In genomic region chr15:92901053-92901761, GRCh38 we compare ENCODE assay signal across 8 cellular contexts. TPM values are rescaled to one million over a fixed set of nuclear protein-coding genes. Genes with fewer than 3 reads are reported as not detected.
DNase-seq lines count a peak whose midpoint lies in the region; ATAC-seq and TF ChIP-seq lines count a peak whose summit lies in the region.

No MANE protein-coding gene starts in this region.

- H3K4me1 ChIP-seq in CD8-positive, alpha-beta T cell (ENCODE audit: insufficient read depth, low read length): peaks cover 58% of the 10 kb centered on the region
- peaks cover 25 to 36% of the 10 kb centered on the region in 2 donors for H3K4me1 ChIP-seq in mucosa of rectum (ENCODE audit: control insufficient read depth in 2 of 2, insufficient read depth in 2 of 2, low read length in 2 of 2)

- no peak for ATAC-seq in CD8-positive, alpha-beta T cell
- ATAC-seq in HG03469 (IDR thresholded peaks at IDR 0.05; ENCODE audit: unreplicated experiment) (no peak), GM18907 (IDR thresholded peaks at IDR 0.05; ENCODE audit: unreplicated experiment) (no peak)

- intact Hi-C loops in CD8-positive, alpha-beta T cell (cut with DNase I, micrococcal nuclease): loop anchor here in 1 of 2 experiments (2.0 kb wide), 1 partner anchor 52 kb away; no protein-coding TSS in a partner anchor

- peak overlapping the region; percentile 100 for H3K27ac Mint-ChIP-seq in CD8-positive, alpha-beta T cell

- peaks cover 72% of the 10 kb centered on the region for H3K36me3 Mint-ChIP-seq in CD8-positive, alpha-beta T cell

- peaks cover 56% of the 10 kb centered on the region for H3K4me1 Mint-ChIP-seq in CD8-positive, alpha-beta T cell (ENCODE audit: low read depth)

- POLR2A ChIA-PET in CD8-positive, alpha-beta T cell (lab: Charles Lee): interaction anchor here (1.1 to 10.1 kb wide), 12 partner anchors 8 to 104 kb away, joined by 5 to 319 read pairs (median 19); no protein-coding TSS in a partner anchor

- TF ChIP-seq CTCF in CD8-positive, alpha-beta T cell (IDR thresholded peaks at IDR 0.05): no peak
- TF ChIP-seq CTCF in LNCaP clone FGC (IDR thresholded peaks at IDR 0.05; ENCODE audit: control insufficient read depth, extremely low read depth, insufficient read depth) (no peak), cardiac fibroblast (IDR thresholded peaks at IDR 0.05; ENCODE audit: low read depth, low read length) (no peak)

- peak overlapping the region; percentile 85 to 99 for H3K9ac ChIP-seq in mucosa of rectum (ENCODE audit: low read depth in 1 of 2, low read length in 2 of 2)

- peak overlapping the region; percentile 94 for H3K4me3 Mint-ChIP-seq in CD8-positive, alpha-beta T cell

- H3K9me3 ChIP-seq in CD8-positive, alpha-beta T cell (ENCODE audit: low read length): no peaks in the 10 kb centered on the region
- no peaks in the 10 kb centered on the region for H3K9me3 ChIP-seq in mucosa of rectum (ENCODE audit: control insufficient read depth in 2 of 2, low read length in 2 of 2)

- DNase-seq in CD8-positive, alpha-beta T cell: no peak
- DNase-seq in LNCaP clone FGC (ENCODE audit: low read depth): no peak
- DNase-seq in cardiac fibroblast (ENCODE audit: low read depth in 2 of 2): peak in 1 of 2 donors; percentile 43
- DNase-seq in HuH-7 (ENCODE audit: low spot score): no peak
- DNase-seq in NCI-H2081 treated with DMSO at 0.1 percent for 48 hours (lab: John Stamatoyannopoulos, UW): no peak

- H3K27ac ChIP-seq in CD8-positive, alpha-beta T cell (ENCODE audit: low read depth, low read length): peak overlapping the region; percentile 99
- H3K27ac ChIP-seq in mucosa of rectum (ENCODE audit: low read depth in 2 of 2, low read length in 2 of 2): peak overlapping the region; percentile 93

- peaks cover 12% of the 10 kb centered on the region for H3K9me3 Mint-ChIP-seq in CD8-positive, alpha-beta T cell

- H3K36me3 ChIP-seq in CD8-positive, alpha-beta T cell (ENCODE audit: insufficient read depth, low read length): peaks cover 4% of the 10 kb centered on the region
- H3K36me3 ChIP-seq in mucosa of rectum (ENCODE audit: control insufficient read depth in 2 of 2, insufficient read depth in 2 of 2, low read length in 2 of 2): peaks cover 9 to 12% of the 10 kb centered on the region in 2 donors

- no peaks in the 10 kb centered on the region for H3K27me3 ChIP-seq in CD8-positive, alpha-beta T cell (ENCODE audit: insufficient read depth, low read length)
- no peaks in the 10 kb centered on the region for H3K27me3 ChIP-seq in mucosa of rectum (ENCODE audit: control insufficient read depth in 2 of 2, insufficient read depth in 2 of 2, low read length in 2 of 2)

- CTCF ChIA-PET in CD8-positive, alpha-beta T cell (lab: Charles Lee): interaction anchor here (0.8 to 4.7 kb wide), 9 partner anchors 12 to 104 kb away, joined by 3 to 33 read pairs (median 4); no protein-coding TSS in a partner anchor

- peak overlapping the region; percentile 88 for H3K4me3 ChIP-seq in CD8-positive, alpha-beta T cell (ENCODE audit: low read depth, low read length)
- H3K4me3 ChIP-seq in LNCaP clone FGC (ENCODE audit: low read depth, low read length) (peak overlapping the region; percentile 61), cardiac fibroblast (replicated peaks in 1 of 2; ENCODE audit: low read depth in 2 of 2, low read length in 2 of 2) (peak overlapping the region; percentile 54 to 70), mucosa of rectum (ENCODE audit: low read length in 2 of 2) (peak overlapping the region; percentile 79 to 85)

- no peaks in the 10 kb centered on the region for H3K27me3 Mint-ChIP-seq in CD8-positive, alpha-beta T cell (ENCODE audit: low read depth)

RNA-seq across cellular contexts. Expression of gene CHD2, which starts 1.1 kb away (rescaled TPM):
- 100 to 1,000 TPM; 615 to 669 TPM for total RNA-seq in CD8-positive, alpha-beta T cell
